ENCODE assay signal across 14 cellular contexts in the genomic region with DNA sequence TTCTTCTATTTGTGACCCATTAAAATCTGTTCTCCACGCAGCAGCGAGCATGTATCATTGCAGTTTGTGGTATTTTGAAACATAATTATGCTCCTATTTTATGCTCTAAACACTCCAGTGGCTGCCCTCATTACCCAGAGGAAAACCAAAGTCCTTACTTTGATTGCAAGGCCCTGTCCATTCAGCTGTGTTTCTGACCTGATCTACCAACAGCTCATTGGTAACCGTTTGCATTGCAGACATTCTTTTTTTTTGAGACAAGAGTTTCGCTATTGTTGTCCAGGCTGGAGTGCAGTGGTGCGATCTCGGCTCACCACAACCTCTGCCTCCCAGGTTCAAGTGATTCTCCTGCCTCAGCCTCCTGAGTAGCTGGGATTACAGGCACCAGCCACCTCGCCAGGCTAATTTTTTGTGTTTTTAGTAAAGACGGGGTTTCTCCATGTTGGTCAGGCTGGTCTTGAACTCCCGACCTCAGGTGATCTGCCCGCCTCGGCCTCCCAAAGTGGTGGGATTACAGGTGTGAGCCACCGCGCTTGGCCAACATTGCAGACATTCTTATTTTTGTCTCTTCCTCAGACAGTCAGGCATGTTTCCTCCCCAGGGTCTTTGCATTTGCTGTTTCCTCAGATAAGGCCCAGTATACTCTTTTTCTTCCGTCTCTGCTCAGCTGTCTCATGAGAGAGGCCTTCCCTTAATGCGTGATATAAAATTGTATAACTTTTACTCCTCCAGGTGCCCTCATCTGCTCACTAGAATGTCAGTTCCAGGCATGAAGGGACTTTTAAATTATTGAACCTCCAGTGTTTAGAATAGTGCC. TPM values are rescaled to one million over a fixed set of nuclear protein-coding genes. Genes with fewer than 3 reads are reported as not detected.
DNase-seq lines count a peak whose midpoint lies in the region; ATAC-seq, FAIRE-seq and TF ChIP-seq lines count a peak whose summit lies in the region.
"Had no signal": no experiment of that assay in that cellular context is flagged by ENCODE, and none has a peak within 500 bp of the region (broad histone marks: within the 10 kb centered on the region; RNA-seq: fewer than 3 reads in every experiment).

No MANE protein-coding gene starts in this region.

- H4K8ac ChIP-seq in H9 (replicated peaks; ENCODE audit: insufficient read length, low read depth, low read length) = no peak overlapping the region

- POLR2A ChIA-PET in K562 (lab: Yijun Ruan, JAX) = interaction anchor here (1.1 kb wide), 2 partner anchors 9 to 15 kb away, joined by 3 read pairs; no protein-coding TSS in a partner anchor

- H3K4me3 ChIP-seq in BLaER1 treated with 17β-estradiol and CSF1 and Interleukin-3, amounts not matched to agents 10 nM and 100 nM = peak overlapping the region in 1 of 10 experiments; percentile 21; a peak in 2 of 20 replicates
- H3K4me3 ChIP-seq in K562 (no peak overlapping the region), sigmoid colon (no peak overlapping the region)
- H3K4me3 ChIP-seq: esophagus muscularis mucosa had no signal

- no peak overlapping the region for H3K4me3 Mint-ChIP-seq in H9
- H3K4me3 Mint-ChIP-seq in nephron = no peak overlapping the region

- TF ChIP-seq EP300 in K562 (IDR thresholded peaks at IDR 0.05; ENCODE audit: low read length) (no peak), sigmoid colon (IDR thresholded peaks at IDR 0.05) (no peak)

- no peaks in the 10 kb centered on the region for H3K27me3 ChIP-seq in BLaER1 treated with 17β-estradiol and CSF1 and Interleukin-3, amounts not matched to agents 10 nM and 100 nM
- H3K27me3 ChIP-seq in H9 (ENCODE audit: insufficient read depth, low read length) (no peaks in the 10 kb centered on the region), K562 (ENCODE audit: control insufficient read depth in 2 of 2, insufficient read depth in 2 of 2, low read length in 2 of 2) (no peaks in the 10 kb centered on the region), sigmoid colon (no peaks in the 10 kb centered on the region)
- H3K27me3 ChIP-seq: BE2C, esophagus muscularis mucosa had no signal

- TF ChIP-seq POLR2A in K562 (conservative IDR thresholded peaks at IDR 0.05) = no peak
- TF ChIP-seq POLR2A in sigmoid colon (IDR thresholded peaks at IDR 0.05) = no peak

- H3T11ph ChIP-seq in H9 (ENCODE audit: low read length) = no peak overlapping the region

- H3K36me3 Mint-ChIP-seq in H9 (ENCODE audit: insufficient read depth in 1 of 3, low read depth in 3 of 3) (peaks cover 11 to 36% (median 26%) of the 10 kb centered on the region in 3 experiments; a peak in 5 of 7 replicates), nephron (ENCODE audit: low read depth) (peaks cover 32% of the 10 kb centered on the region)

- no peak overlapping the region for H2BK120ac ChIP-seq in H9 (ENCODE audit: low read depth, low read length, poor library complexity, severe bottlenecking)

- peak overlapping the region in 9 of 11 experiments; percentile 0 to 74 (median 42); a peak in 15 of 22 replicates for H3K9ac ChIP-seq in BLaER1 treated with 17β-estradiol and CSF1 and Interleukin-3, amounts not matched to agents 10 nM and 100 nM
- H3K9ac ChIP-seq in H9 (ENCODE audit: extremely low read depth, insufficient read length, low read length) (no peak overlapping the region), K562 (ENCODE audit: insufficient read depth in 1 of 2, low read depth in 2 of 2, low read length in 2 of 2) (peak overlapping the region in 1 of 2 experiments; percentile 49; a peak in 1 of 4 replicates)

- no peaks in the 10 kb centered on the region for H3K23me2 ChIP-seq in H9 (ENCODE audit: insufficient read length, low read depth, low read length, poor library complexity, severe bottlenecking)

- no peaks in the 10 kb centered on the region for H3K9me3 ChIP-seq in BLaER1 treated with 17β-estradiol and CSF1 and Interleukin-3, amounts not matched to agents 10 nM and 100 nM (replicated peaks in 1 of 11)
- H3K9me3 ChIP-seq in H9 (ENCODE audit: control insufficient read depth, low read depth, low read length) = no peaks in the 10 kb centered on the region
- H3K9me3 ChIP-seq in K562 (replicated peaks; ENCODE audit: control insufficient read depth, insufficient read depth, low read depth, low read length) = no peaks in the 10 kb centered on the region
- H3K9me3 ChIP-seq in sigmoid colon = no peaks in the 10 kb centered on the region
- H3K9me3 ChIP-seq: BE2C, esophagus muscularis mucosa had no signal

- WGBS in H9 (ENCODE audit: extremely low coverage, insufficient read length, low lambda C conversion rate) = no CpG with 5 or more reads among the region's 15 CpGs
- 67% methylated on average over 14 of the region's 15 CpGs for WGBS in K562 (ENCODE audit: insufficient coverage, low coverage, missing lambda C conversion rate)
- 77 to 81% methylated on average over 15 of the region's 15 CpGs for WGBS in sigmoid colon, 2 donors

- H3K4me2 ChIP-seq in BLaER1 treated with 17β-estradiol and CSF1 and Interleukin-3, amounts not matched to agents 10 nM and 100 nM = peak overlapping the region; percentile 58 to 86 (median 72)
- no peak overlapping the region for H3K4me2 ChIP-seq in H9 (ENCODE audit: insufficient read depth, insufficient read length, low read length)
- no peak overlapping the region for H3K4me2 ChIP-seq in K562 (ENCODE audit: insufficient read depth, low read length)

- H3K27ac ChIP-seq in BLaER1 treated with 17β-estradiol and CSF1 and Interleukin-3, amounts not matched to agents 10 nM and 100 nM = peak overlapping the region in 9 of 11 experiments; percentile 25 to 83 (median 62); a peak in 17 of 22 replicates
- H3K27ac ChIP-seq in H9 (ENCODE audit: insufficient read length, low read depth, low read length) (peak overlapping the region; percentile 30), K562 (ENCODE audit: extremely low read depth, low read depth, low read length) (peak overlapping the region; percentile 29; the same call in 1 of the 3 replicates), sigmoid colon (no peak overlapping the region)
- H3K27ac ChIP-seq: esophagus muscularis mucosa had no signal

- peak overlapping the region in 2 of 3 experiments; percentile 50 to 59; a peak in 6 of 7 replicates for H3K27ac Mint-ChIP-seq in H9
- H3K27ac Mint-ChIP-seq in nephron = peak overlapping the region; percentile 40 to 77 (median 49)

- no peak overlapping the region for H3K18ac ChIP-seq in H9 (ENCODE audit: insufficient read length, low read depth, low read length)

- no peak overlapping the region for H2BK15ac ChIP-seq in H9 (ENCODE audit: low read depth, low read length)

- no TSS peak for BruUV-seq in K562 (replicated peaks; lab: Mats Ljungman, UMichigan)

- peaks cover 44 to 67% (median 60%) of the 10 kb centered on the region in 11 experiments for H3K36me3 ChIP-seq in BLaER1 treated with 17β-estradiol and CSF1 and Interleukin-3, amounts not matched to agents 10 nM and 100 nM
- H3K36me3 ChIP-seq in K562 (ENCODE audit: control insufficient read depth, insufficient read depth, low read length) = peaks cover 73% of the 10 kb centered on the region
- peaks cover 0 to 26% (median 2%) of the 10 kb centered on the region in 4 donors for H3K36me3 ChIP-seq in sigmoid colon

- H3K23ac ChIP-seq in H9 (ENCODE audit: insufficient read length, low read depth, low read length) = no peak overlapping the region

- H4K20me1 ChIP-seq in BLaER1 treated with 17β-estradiol and CSF1 and Interleukin-3, amounts not matched to agents 10 nM and 100 nM = peaks cover 70 to 100% (median 92%) of the 10 kb centered on the region in 11 experiments
- H4K20me1 ChIP-seq in H9 (ENCODE audit: control insufficient read depth, insufficient read depth, insufficient read length) (no peaks in the 10 kb centered on the region), K562 (replicated peaks; ENCODE audit: control insufficient read depth, insufficient read depth, low read length) (peaks cover 18% of the 10 kb centered on the region; the same call in 1 of the 2 replicates)

- H3K9me3 Mint-ChIP-seq in H9 (no peaks in the 10 kb centered on the region), nephron (no peaks in the 10 kb centered on the region)

- no peak for TF ChIP-seq RAD21 in K562 (CRISPR knock-in tag; conservative IDR thresholded peaks at IDR 0.05 in 1 of 2, IDR thresholded peaks at IDR 0.05 in 1 of 2)

- ATAC-seq in K562 = peak; percentile 46; the same call in 2 of the 3 replicates

- no peak overlapping the region for H3K56ac ChIP-seq in H9 (ENCODE audit: insufficient read length, low read depth, low read length)

- H2AK5ac ChIP-seq in H9 (ENCODE audit: insufficient read length, low read length) = no peak overlapping the region

- H3K14ac ChIP-seq in H9 (ENCODE audit: insufficient read depth, low read length) = no peak overlapping the region

- H2BK12ac ChIP-seq in H9 (ENCODE audit: insufficient read length, low read depth, low read length) = no peak overlapping the region

- intact Hi-C loops in K562 (cut with micrococcal nuclease) (no loop called here), sigmoid colon (cut with DNase I) (no loop called here)

- no peak overlapping the region for H4K5ac ChIP-seq in H9 (ENCODE audit: insufficient read length, low read depth, low read length)

- no peak overlapping the region for H2BK5ac ChIP-seq in H9 (ENCODE audit: insufficient read length, low read length)

- no peak overlapping the region for H2AFZ ChIP-seq in H9 (ENCODE audit: low read length)
- H2AFZ ChIP-seq in K562 (ENCODE audit: low read depth, low read length) = no peak overlapping the region

- H3K4me1 ChIP-seq in BLaER1 treated with 17β-estradiol and CSF1 and Interleukin-3, amounts not matched to agents 10 nM and 100 nM = peaks cover 50 to 82% (median 70%) of the 10 kb centered on the region in 10 experiments
- H3K4me1 ChIP-seq in H9 (ENCODE audit: insufficient read depth, low read length) (no peaks in the 10 kb centered on the region; the same call in 1 of the 2 replicates), K562 (replicated peaks in 1 of 2; ENCODE audit: control insufficient read depth in 2 of 2, insufficient read depth in 2 of 2, low read length in 2 of 2) (peaks cover 0 to 11% of the 10 kb centered on the region in 2 experiments; a peak in 3 of 5 replicates), sigmoid colon (peaks cover 0 to 68% (median 49%) of the 10 kb centered on the region in 4 donors)
- H3K4me1 ChIP-seq: BE2C had no signal

- H3K79me2 ChIP-seq in H9 (ENCODE audit: insufficient read depth, low read length) = peaks cover 30% of the 10 kb centered on the region; the same call in 1 of the 2 replicates
- peaks cover 83% of the 10 kb centered on the region for H3K79me2 ChIP-seq in K562 (ENCODE audit: control insufficient read depth, insufficient read depth, low read length)

- peaks cover 7% of the 10 kb centered on the region for H3K79me1 ChIP-seq in H9 (ENCODE audit: insufficient read depth, low read depth, low read length, poor library complexity, severe bottlenecking)

- no peak overlapping the region for H3K4ac ChIP-seq in H9 (ENCODE audit: low read depth, low read length)

- H3K4me1 Mint-ChIP-seq in H9 (peaks cover 23 to 25% of the 10 kb centered on the region in 2 experiments), nephron (peaks cover 49% of the 10 kb centered on the region)

- TF ChIP-seq CTCF in H9 (conservative IDR thresholded peaks at IDR 0.05) = no peak
- TF ChIP-seq CTCF in K562 (IDR thresholded peaks at IDR 0.05 in 2 of 3, conservative IDR thresholded peaks at IDR 0.05 in 1 of 3; ENCODE audit: insufficient read depth in 2 of 3, low read depth in 1 of 3, low read length in 3 of 3) = no peak
- no peak for TF ChIP-seq CTCF in nephron (IDR thresholded peaks at IDR 0.05; ENCODE audit: unreplicated experiment in 3 of 3)
- no peak for TF ChIP-seq CTCF in sigmoid colon (IDR thresholded peaks at IDR 0.05)

- FAIRE-seq in K562 (lab: Jason Lieb, UNC) = no peak

- no peak overlapping the region for H4K91ac ChIP-seq in H9 (ENCODE audit: insufficient read length, low read depth, low read length)

- CTCF ChIA-PET in K562 (lab: Yijun Ruan, JAX; ENCODE audit: low intra/inter-chr PET ratio) = no interaction called here

- no peaks in the 10 kb centered on the region for H3K27me3 Mint-ChIP-seq in H9 (ENCODE audit: low read depth)
- H3K27me3 Mint-ChIP-seq in nephron (ENCODE audit: low read depth) = no peaks in the 10 kb centered on the region

- no peaks in the 10 kb centered on the region for H3K9me1 ChIP-seq in K562 (ENCODE audit: control insufficient read depth, insufficient read depth, low read length)

- DNase-seq in H9 (no peak), K562 (ENCODE audit: extremely low read depth in 1 of 4, low spot score in 3 of 4) (no peak), NCI-H2227 treated with DMSO at 0.1 percent for 48 hours (lab: John Stamatoyannopoulos, UW) (no peak), SKM-1 (lab: John Stamatoyannopoulos, UW; ENCODE audit: unreplicated experiment) (no peak), sigmoid colon (no peak)
- DNase-seq in NK-92 treated with Interleukin-12 subunit alpha and Interleukin-12 subunit beta, amount 100 ng/mL, for 24 hours (lab: John Stamatoyannopoulos, UW) = no peak
- DNase-seq: BE2C; central memory CD4-positive, alpha-beta T cell; GDM1; KG1; NCI-H2029 had no signal

- in situ Hi-C loops in K562 (cut with MboI) = no loop called here

- no peak overlapping the region for H2BK20ac ChIP-seq in H9 (ENCODE audit: low read depth, low read length, poor library complexity, severe bottlenecking)

RNA-seq across cellular contexts. Expression of gene THRAP3, which starts 32.5 kb away (rescaled TPM):
- total RNA-seq in H9 (2021) (184 and 186 TPM in 2 replicates), K562 (2014; rRNA removed) (67.9 and 70.5 TPM in 2 replicates), K562 (2014; rRNA removed; fragmentation: Illumina TruSeq; extraction: Trizol) (100 and 118 TPM in 2 replicates), K562 (2015; rRNA removed; fragmentation: Illumina TruSeq; extraction: Trizol) (125 and 128 TPM in 2 replicates), K562 (2021) (107 and 123 TPM in 2 replicates), sigmoid colon (100 to 1,000 TPM in 1 of 4 donors, 10 to 100 TPM in 3; 77.8 to 104 (median 89.9) TPM)
- 53.3 and 99.3 TPM in 2 replicates for total RNA-seq in K562 (2011; cell fraction: chromatin; rRNA removed; ENCODE audit: low replicate concordance)
- total RNA-seq in K562 (2011; cell fraction: nucleolus; rRNA removed) = 40.0 and 45.4 TPM in 2 replicates
- total RNA-seq in K562 (2011; cell fraction: nucleoplasm; rRNA removed) = 40.3 and 53.6 TPM in 2 replicates
- polyA plus RNA-seq in K562 (2011; rRNA removed) (101 and 113 TPM in 2 replicates), K562 (2014; fragmentation: Illumina TruSeq; extraction: Trizol) (133 TPM in 2 replicates), K562 (2014; fragmentation: Nextera tagmentation; extraction: Ambion mirVana) (100 to 1,000 TPM in 1 of 2 experiments, 10 to 100 TPM in 1; 66.2 to 135 TPM), K562 (2014; rRNA removed) (76.9 and 99.0 TPM in 2 replicates), sigmoid colon (10 to 100 TPM; 25.4 to 52.0 (median 30.6) TPM)
- 36.7 and 54.3 TPM in 2 replicates for polyA plus RNA-seq in K562 (2011; cell fraction: cytosol; rRNA removed)
- 58.5 and 65.3 TPM in 2 replicates for polyA plus RNA-seq in K562 (2011; cell fraction: nucleus; rRNA removed)
- 61.1 and 64.3 TPM in 2 replicates for polyA plus RNA-seq in K562 (2012)
- polyA minus RNA-seq in K562 (2011; rRNA and poly(A)+ RNA removed) = 180 TPM in 2 replicates
- 49.1 and 81.3 TPM in 2 replicates for polyA minus RNA-seq in K562 (2011; cell fraction: cytosol; rRNA and poly(A)+ RNA removed)
- 29.9 and 65.6 TPM in 2 replicates for polyA minus RNA-seq in K562 (2011; cell fraction: nucleus; rRNA and poly(A)+ RNA removed)

RNA-seq across cellular contexts. Expression of gene SH3D21, which starts 49.4 kb away (rescaled TPM):
- 16.9 and 18.3 TPM in 2 replicates for total RNA-seq in H9 (2021)
- 21.5 and 49.5 TPM in 2 replicates for total RNA-seq in K562 (2011; cell fraction: chromatin; rRNA removed; ENCODE audit: low replicate concordance)
- 24.7 and 26.5 TPM in 2 replicates for total RNA-seq in K562 (2011; cell fraction: nucleolus; rRNA removed)
- total RNA-seq in K562 (2011; cell fraction: nucleoplasm; rRNA removed) = 18.4 and 19.1 TPM in 2 replicates
- total RNA-seq in K562 (2014; rRNA removed) = 1.4 and 3.0 TPM in 2 replicates
- 0.89 and 1.1 TPM in 2 replicates for total RNA-seq in K562 (2014; rRNA removed; fragmentation: Illumina TruSeq; extraction: Trizol)
- 1.7 and 1.8 TPM in 2 replicates for total RNA-seq in K562 (2015; rRNA removed; fragmentation: Illumina TruSeq; extraction: Trizol)
- 3.0 and 4.3 TPM in 2 replicates for total RNA-seq in K562 (2021)
- 2.7 and 5.6 TPM in 2 replicates for polyA plus RNA-seq in K562 (2011; rRNA removed)
- 2.1 and 2.6 TPM in 2 replicates for polyA plus RNA-seq in K562 (2011; cell fraction: cytosol; rRNA removed)
- polyA plus RNA-seq in K562 (2011; cell fraction: nucleus; rRNA removed) = 26.0 and 26.6 TPM in 2 replicates
- 4.1 and 6.9 TPM in 2 replicates for polyA plus RNA-seq in K562 (2012)
- 3.0 and 4.5 TPM in 2 replicates for polyA plus RNA-seq in K562 (2014; fragmentation: Illumina TruSeq; extraction: Trizol)
- polyA plus RNA-seq in K562 (2014; fragmentation: Nextera tagmentation; extraction: Ambion mirVana) = under 1 TPM; 0.01 to 0.07 TPM
- polyA plus RNA-seq in K562 (2014; rRNA removed) = 3.3 and 4.7 TPM in 2 replicates
- 1.6 and 2.3 TPM in 2 replicates for polyA minus RNA-seq in K562 (2011; rRNA and poly(A)+ RNA removed)
- 1.9 and 2.2 TPM in 2 replicates for polyA minus RNA-seq in K562 (2011; cell fraction: cytosol; rRNA and poly(A)+ RNA removed)
- polyA minus RNA-seq in K562 (2011; cell fraction: nucleus; rRNA and poly(A)+ RNA removed) = 8.5 and 15.1 TPM in 2 replicates
- total RNA-seq in sigmoid colon = 1 to 10 TPM in 2 of 4 donors, under 1 TPM in 2; 0.16 to 3.0 (median 1.0) TPM
- 1 to 10 TPM; 1.8 to 7.4 (median 5.8) TPM for polyA plus RNA-seq in sigmoid colon

Comparison
In these comparisons a context has a peak if more than half of its experiments do, and no peak if none do; other contexts are left out.
1. H3K27ac ChIP-seq: peak in BLaER1 treated with 17β-estradiol and CSF1 and Interleukin-3, amounts not matched to agents 10 nM and 100 nM (9 of 11), H9 (single experiment) and K562 (single experiment); none in sigmoid colon (0 of 4).
2. H3K4me2 ChIP-seq: peak in BLaER1 treated with 17β-estradiol and CSF1 and Interleukin-3, amounts not matched to agents 10 nM and 100 nM (11 of 11); none in H9 (single experiment) and K562 (single experiment).